ENCODE assay signal across 8 cellular contexts in the genomic region with DNA sequence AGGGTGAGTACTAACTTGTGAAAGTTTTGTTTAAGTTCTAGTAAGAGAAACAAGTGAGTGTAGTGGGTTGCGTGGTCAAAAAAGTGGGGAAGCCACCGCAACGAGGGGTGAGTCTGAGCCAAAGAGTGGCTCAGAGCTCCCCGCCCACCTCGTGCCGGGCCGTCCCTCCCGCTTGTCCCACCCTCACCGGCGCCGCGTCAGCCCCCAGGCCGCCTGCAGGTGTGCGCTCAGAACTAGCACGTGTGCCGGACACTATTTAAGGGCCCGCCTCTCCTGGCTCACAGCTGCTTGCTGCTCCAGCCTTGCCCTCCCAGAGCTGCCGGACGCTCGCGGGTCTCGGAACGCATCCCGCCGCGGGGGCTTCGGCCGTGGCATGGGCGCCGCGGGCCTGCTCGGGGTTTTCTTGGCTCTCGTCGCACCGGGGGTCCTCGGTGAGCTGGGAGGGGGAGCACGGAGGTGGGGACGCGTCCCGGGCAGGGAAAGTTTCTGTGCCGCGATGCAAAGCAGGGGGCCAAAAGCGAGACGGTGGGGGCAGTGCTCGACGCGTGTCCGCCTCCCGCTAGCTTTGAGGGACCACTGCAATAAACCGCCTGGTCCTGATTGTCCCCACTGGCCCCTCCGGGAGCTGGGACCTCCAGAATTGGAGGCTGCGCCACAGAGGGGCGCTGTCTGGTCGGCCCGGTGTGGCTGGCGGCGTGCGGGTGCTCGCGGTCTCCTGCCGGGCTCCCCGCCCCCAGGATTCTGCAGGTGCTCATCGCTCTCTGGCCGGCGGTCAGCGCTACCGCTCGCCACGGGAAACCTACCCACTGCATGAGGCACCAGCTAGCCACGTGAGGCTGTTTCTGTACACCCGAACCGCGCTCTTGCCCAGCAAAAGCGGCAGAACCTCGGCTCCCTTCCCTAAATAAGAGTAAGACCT. TPM values are rescaled to one million over a fixed set of nuclear protein-coding genes. Genes with fewer than 3 reads are reported as not detected.
A peak's percentile ranks its signal among the peaks of the same experiment; 100 is the strongest.
DNase-seq lines count a peak whose midpoint lies in the region; ATAC-seq and TF ChIP-seq lines count a peak whose summit lies in the region.

A gene (plus strand): TSS at position 283 of the 919 bp plus-strand sequence. CDS start 91 bp downstream, at position 374.

- TF ChIP-seq CTCF in GM10248 (IDR thresholded peaks at IDR 0.05; ENCODE audit: control extremely low read depth, extremely low read depth, low read depth, missing control alignments) (peak; percentile 56), LNCAP (IDR thresholded peaks at IDR 0.05) (peak; percentile 32; the same call in 1 of the 2 replicates), epithelial cell of esophagus (IDR thresholded peaks at IDR 0.05; ENCODE audit: insufficient read depth, low read depth, low read length, missing control alignments) (no peak)

- POLR2A ChIA-PET in GM10248 (lab: Yijun Ruan, JAX), result interaction anchor here (0.5 to 2.4 kb wide), 15 partner anchors 9 to 368 kb away, joined by 3 to 10 read pairs (median 4); a partner anchor contains a TSS
- POLR2A ChIA-PET in activated CD4-positive, alpha-beta memory T cell treated with anti-CD3 and anti-CD28 coated beads, Interleukin-2, amount 10 ng/mL, durations not matched to agents 7 days and 5 days (lab: Charles Lee), result no interaction called here

- peak within 1 kb of the TSS; percentile 9 for H3K4me3 Mint-ChIP-seq in activated CD4-positive, alpha-beta memory T cell treated with anti-CD3 and anti-CD28 coated beads, Interleukin-2, amount 10 ng/mL, durations not matched to agents 7 days and 5 days
- peak within 1 kb of the TSS in 1 of 8 donors; percentile 89 for H3K4me3 Mint-ChIP-seq in naive B cell
- H3K4me3 Mint-ChIP-seq in stimulated activated naive CD8-positive, alpha-beta T cell treated with anti-CD3 and anti-CD28 coated beads, Interleukin-15, amount 100 ng/mL, for 72 hours, result peak within 1 kb of the TSS; percentile 63 to 73

- no peaks in the 10 kb centered on the region for H3K36me3 Mint-ChIP-seq in activated CD4-positive, alpha-beta memory T cell treated with anti-CD3 and anti-CD28 coated beads, Interleukin-2, amount 10 ng/mL, durations not matched to agents 7 days and 5 days (ENCODE audit: low read depth)
- no peaks in the 10 kb centered on the region for H3K36me3 Mint-ChIP-seq in naive B cell

- peak within 1 kb of the TSS; percentile 30 for H3K4me3 ChIP-seq in epithelial cell of esophagus (ENCODE audit: low read length)

- no peaks in the 10 kb centered on the region for H3K9me3 Mint-ChIP-seq in activated CD4-positive, alpha-beta memory T cell treated with anti-CD3 and anti-CD28 coated beads, Interleukin-2, amount 10 ng/mL, durations not matched to agents 7 days and 5 days
- no peaks in the 10 kb centered on the region for H3K9me3 Mint-ChIP-seq in naive B cell
- H3K9me3 Mint-ChIP-seq in stimulated activated naive CD8-positive, alpha-beta T cell treated with anti-CD3 and anti-CD28 coated beads, Interleukin-15, amount 100 ng/mL, for 72 hours, result no peaks in the 10 kb centered on the region

- peak; percentile 72 for ATAC-seq in GM21717 (IDR thresholded peaks at IDR 0.05; ENCODE audit: unreplicated experiment)
- peak; percentile 92 to 94 for ATAC-seq in naive B cell (ENCODE audit: low read depth in 2 of 2)
- ATAC-seq in stimulated activated naive CD8-positive, alpha-beta T cell treated with anti-CD3 and anti-CD28 coated beads, Interleukin-15, amount 100 ng/mL, for 72 hours, result peak; percentile 89

- peaks cover 10% of the 10 kb centered on the region for H3K4me1 Mint-ChIP-seq in activated CD4-positive, alpha-beta memory T cell treated with anti-CD3 and anti-CD28 coated beads, Interleukin-2, amount 10 ng/mL, durations not matched to agents 7 days and 5 days
- peaks cover 0 to 6% (median 4%) of the 10 kb centered on the region in 3 donors for H3K4me1 Mint-ChIP-seq in naive B cell
- no peaks in the 10 kb centered on the region for H3K4me1 Mint-ChIP-seq in stimulated activated naive CD8-positive, alpha-beta T cell treated with anti-CD3 and anti-CD28 coated beads, Interleukin-15, amount 100 ng/mL, for 72 hours

- no peak within 1 kb of the TSS for H3K27ac Mint-ChIP-seq in activated CD4-positive, alpha-beta memory T cell treated with anti-CD3 and anti-CD28 coated beads, Interleukin-2, amount 10 ng/mL, durations not matched to agents 7 days and 5 days
- peak within 1 kb of the TSS in 5 of 6 donors; percentile 63 to 92 (median 89) for H3K27ac Mint-ChIP-seq in naive B cell
- no peak within 1 kb of the TSS for H3K27ac Mint-ChIP-seq in stimulated activated naive CD8-positive, alpha-beta T cell treated with anti-CD3 and anti-CD28 coated beads, Interleukin-15, amount 100 ng/mL, for 72 hours

- CTCF ChIA-PET in GM10248 (lab: Yijun Ruan, JAX), result interaction anchor here (0.6 to 3.5 kb wide), 21 partner anchors 9 to 49 kb away, joined by 3 to 23 read pairs (median 5); a partner anchor contains a TSS
- CTCF ChIA-PET in activated CD4-positive, alpha-beta memory T cell treated with anti-CD3 and anti-CD28 coated beads, Interleukin-2, amount 10 ng/mL, durations not matched to agents 7 days and 5 days (lab: Charles Lee), result interaction anchor here (0.6 to 2.3 kb wide), 3 partner anchors 45 to 256 kb away, joined by 3 to 7 read pairs (median 3); no protein-coding TSS in a partner anchor

- H3K27me3 Mint-ChIP-seq in activated CD4-positive, alpha-beta memory T cell treated with anti-CD3 and anti-CD28 coated beads, Interleukin-2, amount 10 ng/mL, durations not matched to agents 7 days and 5 days, result peaks cover 38% of the 10 kb centered on the region
- H3K27me3 Mint-ChIP-seq in naive B cell, result no peaks in the 10 kb centered on the region
- H3K27me3 Mint-ChIP-seq in stimulated activated naive CD8-positive, alpha-beta T cell treated with anti-CD3 and anti-CD28 coated beads, Interleukin-15, amount 100 ng/mL, for 72 hours, result peaks cover 17% of the 10 kb centered on the region

- DNase-seq in GM10248 (ENCODE audit: extremely low spot score) (peak; percentile 83), epithelial cell of esophagus (ENCODE audit: low read depth) (peak; percentile 59), naive B cell (peak; percentile 82), SK-N-DZ (ENCODE audit: low spot score) (no peak)
- DNase-seq in activated CD4-positive, alpha-beta memory T cell treated with anti-CD3 and anti-CD28 coated beads, Interleukin-2, amount 10 ng/mL, durations not matched to agents 7 days and 5 days, result peak; percentile 22
- peak; percentile 55 to 56 for DNase-seq in stimulated activated naive CD8-positive, alpha-beta T cell treated with anti-CD3 and anti-CD28 coated beads, Interleukin-15, amount 100 ng/mL, for 72 hours

RNA-seq across cellular contexts. Expression of the gene that starts here (rescaled TPM):
- total RNA-seq in activated CD4-positive, alpha-beta memory T cell treated with anti-CD3 and anti-CD28 coated beads, Interleukin-2, amount 10 ng/mL, durations not matched to agents 7 days and 5 days, result not detected
- 100 to 1,000 TPM in 3 of 6 donors, 10 to 100 TPM in 3; 78.0 to 142 (median 111) TPM for polyA plus RNA-seq in naive B cell (ENCODE audit: low read depth in 6 of 6)
- polyA plus RNA-seq in SK-N-DZ (2014; cell fraction: cytosol; rRNA removed), result not detected in 2 replicates
- not detected in 2 replicates for polyA plus RNA-seq in SK-N-DZ (2014; cell fraction: nucleus; rRNA removed)

Comparison
In these comparisons a context has a peak if more than half of its experiments do, and no peak if none do; other contexts are left out.
1. Peak in DNase-seq in activated CD4-positive, alpha-beta memory T cell treated with anti-CD3 and anti-CD28 coated beads, Interleukin-2, amount 10 ng/mL, durations not matched to agents 7 days and 5 days; RNA of the gene not detected or under 1 TPM.
2. H3K27ac Mint-ChIP-seq: peak in naive B cell (5 of 6); none in activated CD4-positive, alpha-beta memory T cell treated with anti-CD3 and anti-CD28 coated beads, Interleukin-2, amount 10 ng/mL, durations not matched to agents 7 days and 5 days (single experiment) and stimulated activated naive CD8-positive, alpha-beta T cell treated with anti-CD3 and anti-CD28 coated beads, Interleukin-15, amount 100 ng/mL, for 72 hours (0 of 2).
3. Peak in every context shown above with its lines, with median percentiles within 50 percentile points of each other: ATAC-seq.